In the genomic region with DNA sequence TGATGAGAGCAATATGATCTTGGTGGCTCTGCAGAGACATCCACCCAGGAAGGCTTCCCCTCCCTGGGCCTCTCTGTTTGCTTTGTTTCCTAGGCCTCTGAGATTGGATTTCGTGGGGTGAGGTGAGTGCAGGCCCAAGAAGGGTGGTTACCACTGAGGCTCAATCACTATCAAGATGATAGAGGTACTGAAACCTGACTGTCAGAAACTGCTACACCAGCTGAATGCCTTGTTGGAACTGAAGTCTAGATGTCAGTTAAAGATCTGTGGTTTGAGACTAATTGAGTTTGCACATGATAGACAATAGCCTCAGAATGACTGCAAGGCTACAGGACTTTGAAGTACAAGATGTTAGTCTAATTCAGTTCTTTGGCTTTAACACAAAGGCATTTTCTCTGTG, we compare ENCODE assay signal across 24 cellular contexts. TPM values are rescaled to one million over a fixed set of nuclear protein-coding genes. Genes with fewer than 3 reads are reported as not detected.
DNase-seq lines count a peak whose midpoint lies in the region; ATAC-seq and TF ChIP-seq lines count a peak whose summit lies in the region.
"Had no signal": no experiment of that assay in that cellular context is flagged by ENCODE, and none has a peak within 500 bp of the region (broad histone marks: within the 10 kb centered on the region; RNA-seq: fewer than 3 reads in every experiment).

No MANE protein-coding gene starts in this region.

- POLR2A ChIA-PET in MCF 10A (lab: Yijun Ruan, JAX): no interaction called here

- intact Hi-C loops in MCF 10A (cut with micrococcal nuclease): no loop called here

- CTCF ChIA-PET in MCF 10A (lab: Yijun Ruan, JAX): interaction anchor here (2.0 kb wide), 1 partner anchor 29 kb away, joined by 7 read pairs; no protein-coding TSS in a partner anchor

- no peak overlapping the region for H3K4me3 Mint-ChIP-seq in MCF 10A (ENCODE audit: unreplicated experiment)
- H3K4me3 Mint-ChIP-seq: activated naive CD8-positive, alpha-beta T cell; brain; CD4-positive, alpha-beta T cell; dendritic cell treated with granulocyte-macrophage colony-stimulating factor and Interleukin-4, amounts not matched to agents 40 ng/mL and 50 ng/mL, for 4 days had no signal

- DNase-seq in DMS 273 treated with DMSO at 0.1 percent for 48 hours (lab: John Stamatoyannopoulos, UW) (no peak), MCF 10A (ENCODE audit: unreplicated experiment) (no peak), NCI-H1048 (lab: John Stamatoyannopoulos, UW) (no peak), NCI-H1092 treated with DMSO at 0.1 percent for 48 hours (lab: John Stamatoyannopoulos, UW) (no peak)
- DNase-seq: ACHN; activated CD4-positive, alpha-beta T cell treated with anti-CD3 and anti-CD28 coated beads for 4 hours; CD4-positive, alpha-beta T cell; DND-41; gastrocnemius medialis; NCI-H187; NCI-H510A; occipital lobe; stimulated activated CD4-positive, alpha-beta T cell treated with anti-CD3 and anti-CD28 coated beads, Interleukin-2, amount 100 ng/mL, for 24 hours; substantia nigra; T-helper 9 cell had no signal

- peaks cover 12% of the 10 kb centered on the region for H3K9me3 Mint-ChIP-seq in MCF 10A (ENCODE audit: unreplicated experiment)

- peaks cover 10% of the 10 kb centered on the region for H3K4me1 Mint-ChIP-seq in MCF 10A (ENCODE audit: insufficient read depth, unreplicated experiment)
- H3K4me1 Mint-ChIP-seq: brain had no signal

- ATAC-seq in GM18499 (IDR thresholded peaks at IDR 0.05; ENCODE audit: insufficient read depth, unreplicated experiment) (peak; percentile 78), GM19397 (IDR thresholded peaks at IDR 0.05; ENCODE audit: unreplicated experiment) (peak; percentile 48), HG02938 (IDR thresholded peaks at IDR 0.05; ENCODE audit: unreplicated experiment) (peak; percentile 91), HG03575 (IDR thresholded peaks at IDR 0.05; ENCODE audit: extremely low read depth, insufficient number of reproducible peaks, low FRiP score, unreplicated experiment) (peak; percentile 70)
- ATAC-seq: gastrocnemius medialis had no signal

- H3K27ac Mint-ChIP-seq in MCF 10A (ENCODE audit: low read depth, unreplicated experiment): no peak overlapping the region
- H3K27ac Mint-ChIP-seq: activated naive CD8-positive, alpha-beta T cell; brain; CD4-positive, alpha-beta T cell; dendritic cell treated with granulocyte-macrophage colony-stimulating factor and Interleukin-4, amounts not matched to agents 40 ng/mL and 50 ng/mL, for 4 days had no signal

- TF ChIP-seq CTCF in MCF 10A (IDR thresholded peaks at IDR 0.05; ENCODE audit: unreplicated experiment): no peak

- peaks cover 3% of the 10 kb centered on the region for H3K36me3 Mint-ChIP-seq in MCF 10A (ENCODE audit: insufficient read depth, unreplicated experiment)
- H3K36me3 Mint-ChIP-seq: brain had no signal

- no TSS peak for BruUV-seq in MCF 10A (replicated peaks; lab: Mats Ljungman, UMichigan)

- no peaks in the 10 kb centered on the region for H3K27me3 Mint-ChIP-seq in MCF 10A (ENCODE audit: insufficient read depth, unreplicated experiment)
- H3K27me3 Mint-ChIP-seq: dendritic cell treated with granulocyte-macrophage colony-stimulating factor and Interleukin-4, amounts not matched to agents 40 ng/mL and 50 ng/mL, for 4 days had no signal

RNA-seq across cellular contexts. Expression of gene VNN1, which starts 15.2 kb away (rescaled TPM):
- 3.5 and 5.4 TPM in 2 replicates for total RNA-seq in MCF 10A (2022)
- total RNA-seq: CD4-positive, alpha-beta T cell; occipital lobe; OCI-LY7; SK-MEL-5 had no signal

RNA-seq across cellular contexts. Expression of gene TAAR1, which starts 39.6 kb away (rescaled TPM):
- not detected in 2 replicates for total RNA-seq in MCF 10A (2022)
- total RNA-seq: CD4-positive, alpha-beta T cell; gastrocnemius medialis; occipital lobe; OCI-LY7; SK-MEL-5 had no signal

RNA-seq across cellular contexts. Expression of gene VNN2, which starts 59.1 kb away (rescaled TPM):
- not detected in 2 replicates for total RNA-seq in MCF 10A (2022)
